In the genomic region with DNA sequence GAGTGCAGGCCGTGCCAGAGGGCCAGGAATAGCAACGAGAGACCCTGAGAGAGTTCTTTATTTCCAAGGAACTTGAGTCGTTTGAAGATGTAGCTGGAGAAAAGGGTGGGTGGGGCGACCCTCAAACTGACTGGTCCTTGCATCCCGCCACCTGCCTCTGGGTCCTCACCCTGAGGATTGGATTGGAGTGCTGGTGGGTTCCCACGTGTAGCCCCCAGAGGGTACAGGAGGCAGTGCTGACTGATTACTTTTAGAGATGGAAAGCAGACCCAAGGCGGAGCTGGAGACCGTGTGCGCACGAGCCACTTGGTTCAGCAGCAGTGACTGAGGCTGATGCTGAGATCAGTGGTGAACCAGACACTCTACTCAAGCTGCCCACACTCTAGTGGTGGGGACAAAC, we compare ENCODE assay signal across 19 cellular contexts. TPM values are rescaled to one million over a fixed set of nuclear protein-coding genes. Genes with fewer than 3 reads are reported as not detected.
DNase-seq lines count a peak whose midpoint lies in the region; ATAC-seq and TF ChIP-seq lines count a peak whose summit lies in the region.
"Had no signal": no experiment of that assay in that cellular context is flagged by ENCODE, and none has a peak within 500 bp of the region (broad histone marks: within the 10 kb centered on the region; RNA-seq: fewer than 3 reads in every experiment).

No MANE protein-coding gene starts in this region.

- no peak overlapping the region for H3K4me3 ChIP-seq in endodermal cell (ENCODE audit: low read length)
- no peak overlapping the region for H3K4me3 ChIP-seq in upper lobe of right lung
- H3K4me3 ChIP-seq: gastrocnemius medialis, uterus had no signal

- H3K27me3 ChIP-seq in endodermal cell (ENCODE audit: control insufficient read depth, insufficient read depth, low read length, poor library complexity, severe bottlenecking) (no peaks in the 10 kb centered on the region), upper lobe of right lung (no peaks in the 10 kb centered on the region)
- H3K27me3 ChIP-seq: gastrocnemius medialis, uterus had no signal

- no peak overlapping the region for H3K9ac ChIP-seq in endodermal cell (ENCODE audit: extremely low read depth, low read length, poor library complexity, severe bottlenecking)

- TF ChIP-seq CTCF in endodermal cell (conservative IDR thresholded peaks at IDR 0.05) = no peak
- TF ChIP-seq CTCF in upper lobe of right lung (IDR thresholded peaks at IDR 0.05) = no peak

- peaks cover 71% of the 10 kb centered on the region for H3K36me3 ChIP-seq in endodermal cell (ENCODE audit: control insufficient read depth, insufficient read depth, low read length)
- H3K36me3 ChIP-seq in upper lobe of right lung = peaks cover 82% of the 10 kb centered on the region
- H3K36me3 ChIP-seq: uterus had no signal

- H3K27ac Mint-ChIP-seq in stimulated activated naive CD8-positive, alpha-beta T cell treated with anti-CD3 and anti-CD28 coated beads, Interleukin-15, Interleukin-2, amounts not matched to agents 100 ng/mL and 50 ng/mL, for 24 hours = peak overlapping the region; percentile 36
- H3K27ac Mint-ChIP-seq in endodermal cell = peak overlapping the region; percentile 3
- H3K27ac Mint-ChIP-seq: CD4-positive, alpha-beta T cell; T-cell had no signal

- intact Hi-C loops in upper lobe of right lung (cut with DNase I) = no loop called here

- H3K4me3 Mint-ChIP-seq in stimulated activated naive CD8-positive, alpha-beta T cell treated with anti-CD3 and anti-CD28 coated beads, Interleukin-15, Interleukin-2, amounts not matched to agents 100 ng/mL and 50 ng/mL, for 24 hours = no peak overlapping the region
- H3K4me3 Mint-ChIP-seq in endodermal cell = no peak overlapping the region
- H3K4me3 Mint-ChIP-seq: CD4-positive, alpha-beta T cell; T-cell had no signal

- peaks cover 74% of the 10 kb centered on the region for H3K36me3 Mint-ChIP-seq in stimulated activated naive CD8-positive, alpha-beta T cell treated with anti-CD3 and anti-CD28 coated beads, Interleukin-15, Interleukin-2, amounts not matched to agents 100 ng/mL and 50 ng/mL, for 24 hours (ENCODE audit: low read depth)
- peaks cover 90% of the 10 kb centered on the region for H3K36me3 Mint-ChIP-seq in endodermal cell (ENCODE audit: low read depth)

- H3K9me3 ChIP-seq in endodermal cell (ENCODE audit: control insufficient read depth, low read length) = no peaks in the 10 kb centered on the region
- H3K9me3 ChIP-seq in upper lobe of right lung = no peaks in the 10 kb centered on the region
- H3K9me3 ChIP-seq: gastrocnemius medialis, uterus had no signal

- H3K27me3 Mint-ChIP-seq in stimulated activated naive CD8-positive, alpha-beta T cell treated with anti-CD3 and anti-CD28 coated beads, Interleukin-15, Interleukin-2, amounts not matched to agents 100 ng/mL and 50 ng/mL, for 24 hours = no peaks in the 10 kb centered on the region
- no peaks in the 10 kb centered on the region for H3K27me3 Mint-ChIP-seq in endodermal cell (ENCODE audit: insufficient read depth)
- H3K27me3 Mint-ChIP-seq: CD4-positive, alpha-beta T cell; T-cell had no signal

- WGBS in endodermal cell (ENCODE audit: insufficient coverage in 1 of 2, insufficient read length in 1 of 2), 2 experiments = 93 to 96% methylated on average over 5 to 10 of the region's 10 CpGs

- no peak for ATAC-seq in stimulated activated naive CD8-positive, alpha-beta T cell treated with anti-CD3 and anti-CD28 coated beads, Interleukin-15, Interleukin-2, amounts not matched to agents 100 U/mL and 50 U/mL, for 24 hours
- ATAC-seq in upper lobe of right lung (no peak), GM18505 (IDR thresholded peaks at IDR 0.05; ENCODE audit: unreplicated experiment) (no peak)
- ATAC-seq: right cardiac atrium had no signal

- no peaks in the 10 kb centered on the region for H3K4me1 ChIP-seq in endodermal cell (ENCODE audit: control insufficient read depth, insufficient read depth, low read length)
- H3K4me1 ChIP-seq in upper lobe of right lung = peaks cover 12% of the 10 kb centered on the region
- H3K4me1 ChIP-seq: uterus had no signal

- H3K27ac ChIP-seq in endodermal cell (ENCODE audit: low read depth, low read length) = no peak overlapping the region
- H3K27ac ChIP-seq in upper lobe of right lung = peak overlapping the region; percentile 51
- H3K27ac ChIP-seq: uterus had no signal

- peaks cover 19% of the 10 kb centered on the region for H3K4me1 Mint-ChIP-seq in stimulated activated naive CD8-positive, alpha-beta T cell treated with anti-CD3 and anti-CD28 coated beads, Interleukin-15, Interleukin-2, amounts not matched to agents 100 ng/mL and 50 ng/mL, for 24 hours (ENCODE audit: low read depth)
- no peaks in the 10 kb centered on the region for H3K4me1 Mint-ChIP-seq in endodermal cell

- no peaks in the 10 kb centered on the region for H3K9me3 Mint-ChIP-seq in stimulated activated naive CD8-positive, alpha-beta T cell treated with anti-CD3 and anti-CD28 coated beads, Interleukin-15, Interleukin-2, amounts not matched to agents 100 ng/mL and 50 ng/mL, for 24 hours
- no peaks in the 10 kb centered on the region for H3K9me3 Mint-ChIP-seq in endodermal cell
- H3K9me3 Mint-ChIP-seq: CD4-positive, alpha-beta T cell; T-cell had no signal

- no peak for TF ChIP-seq POLR2A in GM18505 (IDR thresholded peaks at IDR 0.05; ENCODE audit: borderline replicate concordance, extremely low read depth, insufficient read depth, insufficient read length)

- no peak for DNase-seq in stimulated activated naive CD8-positive, alpha-beta T cell treated with anti-CD3 and anti-CD28 coated beads, Interleukin-15, Interleukin-2, amounts not matched to agents 100 U/mL and 50 U/mL, for 24 hours
- no peak for DNase-seq in endodermal cell
- DNase-seq in upper lobe of right lung = no peak
- no peak for DNase-seq in occipital lobe (lab: John Stamatoyannopoulos, UW)
- DNase-seq: activated CD4-positive, alpha-beta T cell treated with anti-CD3 and anti-CD28 coated beads, Interleukin-2, amount 50 U/mL, for 48 hours; activated T-cell treated with anti-CD3 and anti-CD28 coated beads, Interleukin-2, amount 50 U/mL, for 1 hour; CD4-positive, alpha-beta T cell; gastrocnemius medialis; Karpas-422; NCI-H1092; NCI-H2107; NCI-H526 treated with DMSO at 0.1 percent for 48 hours; right cardiac atrium; T-cell; uterus had no signal

RNA-seq across cellular contexts. Expression of a gene that starts 6.9 kb away (rescaled TPM):
- 100 to 1,000 TPM in 1 of 2 donors, 10 to 100 TPM in 1; 61.1 to 115 TPM for total RNA-seq in endodermal cell
- polyA plus RNA-seq in endodermal cell (2013, experiment 1 of 2) = 29.1 TPM
- 26.7 TPM for polyA plus RNA-seq in endodermal cell (2013, experiment 2 of 2)
- 35.6 TPM for total RNA-seq in upper lobe of right lung
- total RNA-seq in occipital lobe = 26.0 TPM

RNA-seq across cellular contexts. Expression of a gene that starts 7.2 kb away (rescaled TPM):
- total RNA-seq in endodermal cell (100 to 1,000 TPM; 260 to 512 TPM), upper lobe of right lung (126 TPM), occipital lobe (102 TPM)
- polyA plus RNA-seq in endodermal cell (2013, experiment 1 of 2) = 270 TPM
- 248 TPM for polyA plus RNA-seq in endodermal cell (2013, experiment 2 of 2)

RNA-seq across cellular contexts. Expression of a gene that starts 26.5 kb away (rescaled TPM):
- total RNA-seq in endodermal cell (10 to 100 TPM; 35.7 to 68.0 TPM), upper lobe of right lung (154 TPM), occipital lobe (3.1 TPM)
- polyA plus RNA-seq in endodermal cell (2013, experiment 1 of 2) = 6.3 TPM
- 5.6 TPM for polyA plus RNA-seq in endodermal cell (2013, experiment 2 of 2)

RNA-seq across cellular contexts. Expression of a gene that starts 33.8 kb away (rescaled TPM):
- total RNA-seq in endodermal cell (100 to 1,000 TPM; 141 to 257 TPM), upper lobe of right lung (197 TPM), occipital lobe (243 TPM)
- polyA plus RNA-seq in endodermal cell (2013, experiment 1 of 2) = 219 TPM
- polyA plus RNA-seq in endodermal cell (2013, experiment 2 of 2) = 218 TPM

RNA-seq across cellular contexts. Expression of a gene that starts 34.0 kb away (rescaled TPM):
- not detected for total RNA-seq in endodermal cell
- polyA plus RNA-seq in endodermal cell (2013, experiment 1 of 2) = not detected
- not detected for polyA plus RNA-seq in endodermal cell (2013, experiment 2 of 2)
- not detected for total RNA-seq in upper lobe of right lung
- total RNA-seq in occipital lobe = not detected
- total RNA-seq: CD4-positive, alpha-beta T cell; dermis microvascular lymphatic vessel endothelial cell; gastrocnemius medialis; right cardiac atrium; Right ventricle myocardium inferior; T-cell; uterus had no signal
- polyA plus RNA-seq: right cardiac atrium had no signal
